Comparison of ENCODE assay signal across 28 cellular contexts in the genomic region with DNA sequence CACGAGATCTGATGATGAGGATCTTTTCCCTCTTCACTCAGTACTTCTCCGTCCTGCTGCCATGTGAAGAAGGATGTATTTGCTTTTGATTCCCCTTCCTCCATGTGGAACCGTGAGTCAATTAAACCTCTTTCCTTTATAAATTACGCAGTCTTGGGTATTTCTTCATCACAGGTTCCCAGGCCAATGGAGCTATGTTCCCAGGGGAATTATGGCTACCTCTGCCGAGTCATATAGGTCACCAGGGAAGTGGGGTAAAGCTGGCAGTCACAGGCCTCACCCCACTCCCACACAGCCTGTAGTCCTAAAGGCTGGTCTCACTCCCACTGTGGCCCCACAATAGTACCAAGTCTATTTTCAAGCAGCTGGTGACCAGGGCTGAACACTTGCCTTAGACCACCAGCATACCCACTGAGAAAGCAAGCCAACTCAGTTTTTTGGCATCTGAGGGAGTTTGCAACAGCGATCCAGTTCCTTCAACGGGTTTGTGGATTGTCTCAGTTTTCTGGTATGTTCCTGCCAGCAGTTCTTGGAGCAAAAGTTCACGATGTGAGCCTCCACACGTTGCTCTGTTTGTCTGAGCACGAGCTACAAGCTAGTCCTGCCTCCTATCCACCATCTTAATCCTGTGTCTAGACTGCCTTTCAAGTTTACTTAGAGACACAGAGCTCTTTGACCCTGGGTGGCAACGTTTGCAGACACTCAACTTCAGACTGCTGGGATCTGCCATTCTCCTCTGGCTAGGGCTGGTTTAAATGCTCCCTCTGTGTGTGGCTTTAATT.
DNase-seq lines count a peak whose midpoint lies in the region; ATAC-seq, FAIRE-seq and TF ChIP-seq lines count a peak whose summit lies in the region.
"Had no signal": no experiment of that assay in that cellular context is flagged by ENCODE, and none has a peak within 500 bp of the region (broad histone marks: within the 10 kb centered on the region; RNA-seq: fewer than 3 reads in every experiment).

No MANE protein-coding gene starts in this region.

- TF ChIP-seq CTCF in fibroblast of villous mesenchyme (IDR thresholded peaks at IDR 0.05; ENCODE audit: insufficient read depth, low read depth, low read length): no peak
- no peak for TF ChIP-seq CTCF in chondrocyte (IDR thresholded peaks at IDR 0.05)
- no peak for TF ChIP-seq CTCF in D721Med (IDR thresholded peaks at IDR 0.05; ENCODE audit: insufficient read depth, missing control alignments)

- peaks cover 24% of the 10 kb centered on the region for H3K9me3 Mint-ChIP-seq in chondrocyte (ENCODE audit: low read depth)

- DNase-seq in NCI-H82 (lab: John Stamatoyannopoulos, UW) (peak; percentile 8), NCI-H82 treated with DMSO at 0.1 percent for 48 hours (lab: John Stamatoyannopoulos, UW; ENCODE audit: unreplicated experiment) (no peak), amniotic stem cell (lab: John Stamatoyannopoulos, UW) (peak; percentile 7), fibroblast of villous mesenchyme (ENCODE audit: low read depth) (peak; percentile 62), stromal cell of bone marrow (ENCODE audit: low read depth) (peak; percentile 35), chondrocyte (ENCODE audit: low spot score) (no peak), D721Med (ENCODE audit: insufficient read length, low spot score) (no peak)
- DNase-seq: activated CD4-positive, alpha-beta T cell treated with anti-CD3 and anti-CD28 coated beads for 1 hour; activated naive CD4-positive, alpha-beta T cell treated with anti-CD3 and anti-CD28 coated beads for 36 hours; activated T-cell treated with anti-CD3 and anti-CD28 coated beads, Interleukin-2, amount 50 U/mL, for 48 hours; aorta; C1 segment of cervical spinal cord; DMS 273 treated with DMSO at 0.1 percent for 48 hours; effector memory CD8-positive, alpha-beta T cell; esophagus squamous epithelium; immature natural killer cell; left ventricle myocardium superior; NCI-H2107; NCI-H510A; psoas muscle; spleen; T1000 had no signal

- no peak for FAIRE-seq in D721Med (lab: Jason Lieb, UNC)
- FAIRE-seq: colon, G401.6, GM12878, H54 had no signal

- peaks cover 2% of the 10 kb centered on the region for H3K36me3 Mint-ChIP-seq in chondrocyte (ENCODE audit: low read depth)
- H3K36me3 Mint-ChIP-seq: immature natural killer cell had no signal

- ATAC-seq in HG03460 (IDR thresholded peaks at IDR 0.05; ENCODE audit: unreplicated experiment): no peak
- ATAC-seq: effector memory CD8-positive, alpha-beta T cell; GM12878; left ventricle myocardium superior; psoas muscle had no signal

- peaks cover 6% of the 10 kb centered on the region for H3K27me3 Mint-ChIP-seq in chondrocyte (ENCODE audit: low read depth)
- H3K27me3 Mint-ChIP-seq: effector memory CD8-positive, alpha-beta T cell had no signal

- H3K4me3 ChIP-seq in fibroblast of villous mesenchyme (ENCODE audit: low read depth, low read length): no peak overlapping the region
- H3K4me3 ChIP-seq: esophagus squamous epithelium, GM12878, psoas muscle, spleen had no signal

- H3K4me1 Mint-ChIP-seq in chondrocyte (ENCODE audit: low read depth): no peaks in the 10 kb centered on the region
- H3K4me1 Mint-ChIP-seq: immature natural killer cell, neural crest cell had no signal

- no peak overlapping the region for H3K4me3 Mint-ChIP-seq in chondrocyte (ENCODE audit: unreplicated experiment)
- H3K4me3 Mint-ChIP-seq: activated naive CD4-positive, alpha-beta T cell treated with anti-CD3 and anti-CD28 coated beads for 36 hours; effector memory CD8-positive, alpha-beta T cell; immature natural killer cell; neural crest cell had no signal

- no peak overlapping the region for H3K27ac Mint-ChIP-seq in chondrocyte (ENCODE audit: unreplicated experiment)
- H3K27ac Mint-ChIP-seq: activated naive CD4-positive, alpha-beta T cell treated with anti-CD3 and anti-CD28 coated beads for 36 hours; effector memory CD8-positive, alpha-beta T cell; immature natural killer cell had no signal

Comparison
In these comparisons a context has a peak if more than half of its experiments do, and no peak if none do; other contexts are left out.
1. DNase-seq: peak in NCI-H82 (single experiment), amniotic stem cell (single experiment), fibroblast of villous mesenchyme (single experiment) and stromal cell of bone marrow (single experiment); none in NCI-H82 treated with DMSO at 0.1 percent for 48 hours (single experiment), chondrocyte (single experiment) and D721Med (single experiment).